In genomic region chr5:893137-893506, GRCh38 we compare ENCODE assay signal across 7 cellular contexts. TPM values are rescaled to one million over a fixed set of nuclear protein-coding genes. Genes with fewer than 3 reads are reported as not detected.
DNase-seq lines count a peak whose midpoint lies in the region; ATAC-seq and TF ChIP-seq lines count a peak whose summit lies in the region.

No MANE protein-coding gene starts in this region.

- TF ChIP-seq CTCF in left lung (IDR thresholded peaks at IDR 0.05) (no peak), upper lobe of left lung (IDR thresholded peaks at IDR 0.05) (no peak)

- CTCF ChIA-PET in activated CD8-positive, alpha-beta T cell treated with anti-CD3 and anti-CD28 coated beads, Interleukin-2, amount 10 ng/mL, durations not matched to agents 7 days and 5 days (lab: Charles Lee), result interaction anchor here (0.7 to 3.4 kb wide), 5 partner anchors 9 to 247 kb away, joined by 3 to 22 read pairs (median 4); no protein-coding TSS in a partner anchor

- intact Hi-C loops in left lung (cut with DNase I), result no loop called here

- H3K4me1 ChIP-seq in left lung (peaks cover 5 to 30% of the 10 kb centered on the region in 2 donors), upper lobe of left lung (peaks cover 15 to 24% (median 19%) of the 10 kb centered on the region in 4 donors)

- H3K36me3 Mint-ChIP-seq in activated CD8-positive, alpha-beta T cell treated with anti-CD3 and anti-CD28 coated beads, Interleukin-2, amount 10 ng/mL, durations not matched to agents 7 days and 5 days (ENCODE audit: low read depth), result peaks cover 65% of the 10 kb centered on the region

- TF ChIP-seq POLR2A in upper lobe of left lung (IDR thresholded peaks at IDR 0.05), result no peak

- ATAC-seq in GM19328 (IDR thresholded peaks at IDR 0.05; ENCODE audit: unreplicated experiment), result peak; percentile 5
- ATAC-seq in HG03066 (IDR thresholded peaks at IDR 0.05; ENCODE audit: low read depth, unreplicated experiment), result peak; percentile 30
- ATAC-seq in activated CD8-positive, alpha-beta T cell treated with anti-CD3 and anti-CD28 coated beads, Interleukin-2, amount 10 ng/mL, durations not matched to agents 7 days and 5 days, result peak; percentile 21
- ATAC-seq in left lung, result no peak
- ATAC-seq in upper lobe of left lung (ENCODE audit: low FRiP score in 2 of 2), result no peak
- no peak for ATAC-seq in HG03469 (IDR thresholded peaks at IDR 0.05; ENCODE audit: unreplicated experiment)

- 0 to 7% methylated on average over 2 to 7 of the region's 31 CpGs for WGBS in upper lobe of left lung, 2 donors

- H3K27me3 ChIP-seq in left lung (no peaks in the 10 kb centered on the region), upper lobe of left lung (no peaks in the 10 kb centered on the region)

- peak overlapping the region; percentile 82 for H3K27ac Mint-ChIP-seq in activated CD8-positive, alpha-beta T cell treated with anti-CD3 and anti-CD28 coated beads, Interleukin-2, amount 10 ng/mL, durations not matched to agents 7 days and 5 days

- TF ChIP-seq EP300 in upper lobe of left lung (IDR thresholded peaks at IDR 0.05), result no peak

- peaks cover 0 to 33% of the 10 kb centered on the region in 2 donors for H3K36me3 ChIP-seq in left lung
- H3K36me3 ChIP-seq in upper lobe of left lung, result peaks cover 10 to 34% (median 21%) of the 10 kb centered on the region in 4 donors

- H3K27ac ChIP-seq in left lung (no peak overlapping the region), upper lobe of left lung (peak overlapping the region in 1 of 4 donors; percentile 87)

- H3K4me3 ChIP-seq in left lung (peak overlapping the region; percentile 82 to 96), upper lobe of left lung (peak overlapping the region; percentile 42 to 94 (median 84))

- H3K9me3 Mint-ChIP-seq in activated CD8-positive, alpha-beta T cell treated with anti-CD3 and anti-CD28 coated beads, Interleukin-2, amount 10 ng/mL, durations not matched to agents 7 days and 5 days (ENCODE audit: insufficient read depth), result no peaks in the 10 kb centered on the region

- POLR2A ChIA-PET in activated CD8-positive, alpha-beta T cell treated with anti-CD3 and anti-CD28 coated beads, Interleukin-2, amount 10 ng/mL, durations not matched to agents 7 days and 5 days (lab: Charles Lee), result interaction anchor here (0.6 to 1.7 kb wide), 4 partner anchors 9 to 554 kb away, joined by 3 to 5 read pairs (median 4); no protein-coding TSS in a partner anchor

- H3K9me3 ChIP-seq in left lung (no peaks in the 10 kb centered on the region), upper lobe of left lung (no peaks in the 10 kb centered on the region)

- H3K27me3 Mint-ChIP-seq in activated CD8-positive, alpha-beta T cell treated with anti-CD3 and anti-CD28 coated beads, Interleukin-2, amount 10 ng/mL, durations not matched to agents 7 days and 5 days (ENCODE audit: low read depth), result no peaks in the 10 kb centered on the region

- H3K4me1 Mint-ChIP-seq in activated CD8-positive, alpha-beta T cell treated with anti-CD3 and anti-CD28 coated beads, Interleukin-2, amount 10 ng/mL, durations not matched to agents 7 days and 5 days (ENCODE audit: low read depth), result peaks cover 45% of the 10 kb centered on the region

- peak overlapping the region; percentile 90 for H3K4me3 Mint-ChIP-seq in activated CD8-positive, alpha-beta T cell treated with anti-CD3 and anti-CD28 coated beads, Interleukin-2, amount 10 ng/mL, durations not matched to agents 7 days and 5 days

- no peak for DNase-seq in activated CD8-positive, alpha-beta T cell treated with anti-CD3 and anti-CD28 coated beads, Interleukin-2, amount 10 ng/mL, durations not matched to agents 7 days and 5 days
- no peak for DNase-seq in left lung
- DNase-seq in upper lobe of left lung, result no peak
- no peak for DNase-seq in stimulated activated CD4-positive, alpha-beta T cell treated with anti-CD3 and anti-CD28 coated beads, Interleukin-4, amount 100 ng/mL, for 24 hours

RNA-seq across cellular contexts. Expression of gene TRIP13, which starts 0.4 kb away (rescaled TPM):
- 10 to 100 TPM; 38.6 to 42.6 TPM for total RNA-seq in activated CD8-positive, alpha-beta T cell treated with anti-CD3 and anti-CD28 coated beads, Interleukin-2, amount 10 ng/mL, durations not matched to agents 7 days and 5 days
- total RNA-seq in left lung (1 to 10 TPM; 4.3 to 4.5 TPM), upper lobe of left lung (1 to 10 TPM; 1.0 to 2.1 (median 1.5) TPM)

RNA-seq across cellular contexts. Expression of gene BRD9, which starts 0.5 kb away (rescaled TPM):
- total RNA-seq in activated CD8-positive, alpha-beta T cell treated with anti-CD3 and anti-CD28 coated beads, Interleukin-2, amount 10 ng/mL, durations not matched to agents 7 days and 5 days, result 10 to 100 TPM; 58.9 to 60.7 TPM
- total RNA-seq in left lung (10 to 100 TPM; 37.9 to 40.8 TPM), upper lobe of left lung (100 to 1,000 TPM in 1 of 6 donors, 10 to 100 TPM in 5; 37.5 to 160 (median 42.3) TPM)

RNA-seq across cellular contexts. Expression of gene ZDHHC11, which starts 42.3 kb away (rescaled TPM):
- total RNA-seq in activated CD8-positive, alpha-beta T cell treated with anti-CD3 and anti-CD28 coated beads, Interleukin-2, amount 10 ng/mL, durations not matched to agents 7 days and 5 days, result 10 to 100 TPM; 11.9 to 17.0 TPM
- total RNA-seq in left lung, result 10 to 100 TPM; 14.6 to 34.9 TPM
- total RNA-seq in upper lobe of left lung, result 10 to 100 TPM; 18.9 to 64.6 (median 27.5) TPM

Comparison
In these comparisons a context has a peak if more than half of its experiments do, and no peak if none do; other contexts are left out.
1. ATAC-seq: peak in GM19328 (single experiment), HG03066 (single experiment) and activated CD8-positive, alpha-beta T cell treated with anti-CD3 and anti-CD28 coated beads, Interleukin-2, amount 10 ng/mL, durations not matched to agents 7 days and 5 days (single experiment); none in left lung (single experiment), upper lobe of left lung (0 of 2) and HG03469 (single experiment).
2. RNA of gene TRIP13, which starts 0.4 kb away (total RNA-seq): 38.6 to 42.6 TPM in activated CD8-positive, alpha-beta T cell treated with anti-CD3 and anti-CD28 coated beads, Interleukin-2, amount 10 ng/mL, durations not matched to agents 7 days and 5 days; 4.3 to 4.5 TPM in left lung and 1.0 to 2.1 TPM in upper lobe of left lung; every median in the first group is over 4 times any median in the second.